Comparison of ENCODE assay signal across 8 cellular contexts in genomic region chr16:28974007-28974436, GRCh38. TPM values are rescaled to one million over a fixed set of nuclear protein-coding genes. Genes with fewer than 3 reads are reported as not detected.
DNase-seq lines count a peak whose midpoint lies in the region; ATAC-seq and TF ChIP-seq lines count a peak whose summit lies in the region.

No MANE protein-coding gene starts in this region.

- peak overlapping the region; percentile 85 for H3K4me3 ChIP-seq in H7 (ENCODE audit: insufficient read depth, low read depth, low read length)
- peak overlapping the region; percentile 78 to 97 (median 90) for H3K4me3 ChIP-seq in esophagus muscularis mucosa
- H3K4me3 ChIP-seq in mucosa of rectum (ENCODE audit: low read length in 2 of 2), result peak overlapping the region; percentile 77 to 87

- H3K36me3 ChIP-seq in H7 (replicated peaks; ENCODE audit: control insufficient read depth, insufficient read depth, low read length) (peaks cover 2% of the 10 kb centered on the region), esophagus muscularis mucosa (peaks cover under 1 to 26% (median 19%) of the 10 kb centered on the region in 4 donors), mucosa of rectum (ENCODE audit: control insufficient read depth in 2 of 2, insufficient read depth in 2 of 2, low read length in 2 of 2) (peaks cover 5 to 8% of the 10 kb centered on the region in 2 donors)

- H3K27me3 Mint-ChIP-seq in activated CD4-positive, alpha-beta memory T cell treated with anti-CD3 and anti-CD28 coated beads for 36 hours, result no peaks in the 10 kb centered on the region
- H3K27me3 Mint-ChIP-seq in type B pancreatic cell, result no peaks in the 10 kb centered on the region

- H3K4me1 Mint-ChIP-seq in activated CD4-positive, alpha-beta memory T cell treated with anti-CD3 and anti-CD28 coated beads for 36 hours (ENCODE audit: low read depth), result peaks cover 31% of the 10 kb centered on the region
- peaks cover 11% of the 10 kb centered on the region for H3K4me1 Mint-ChIP-seq in type B pancreatic cell (ENCODE audit: unreplicated experiment)

- POLR2A ChIA-PET in activated CD4-positive, alpha-beta memory T cell treated with anti-CD3 and anti-CD28 coated beads for 36 hours (lab: Charles Lee), result interaction anchor here (0.8 to 2.3 kb wide), 8 partner anchors 10 to 101 kb away, joined by 3 to 10 read pairs (median 4); partner anchors contain the start of gene LAT

- no peak for TF ChIP-seq EP300 in esophagus muscularis mucosa (IDR thresholded peaks at IDR 0.05)

- intact Hi-C loops in activated CD4-positive, alpha-beta memory T cell treated with anti-CD3 and anti-CD28 coated beads for 36 hours (cut with micrococcal nuclease), result loop anchor here (1.0 to 2.0 kb wide), 4 partner anchors 11 to 49 kb away; partner anchors contain the start of genes LAT and RABEP2
- intact Hi-C loops in esophagus muscularis mucosa (cut with DNase I), result no loop called here

- TF ChIP-seq POLR2A in esophagus muscularis mucosa (IDR thresholded peaks at IDR 0.05; ENCODE audit: low read depth), result no peak

- peaks cover 18 to 33% (median 23%) of the 10 kb centered on the region in 4 donors for H3K4me1 ChIP-seq in esophagus muscularis mucosa
- peaks cover 14 to 16% of the 10 kb centered on the region in 2 donors for H3K4me1 ChIP-seq in mucosa of rectum (ENCODE audit: control insufficient read depth in 2 of 2, insufficient read depth in 2 of 2, low read length in 2 of 2)

- H3K4me3 Mint-ChIP-seq in activated CD4-positive, alpha-beta memory T cell treated with anti-CD3 and anti-CD28 coated beads for 36 hours, result peak overlapping the region; percentile 88
- peak overlapping the region; percentile 97 for H3K4me3 Mint-ChIP-seq in type B pancreatic cell

- H3K9ac ChIP-seq in mucosa of rectum (ENCODE audit: low read depth in 1 of 2, low read length in 2 of 2), result peak overlapping the region; percentile 68 to 72

- no peaks in the 10 kb centered on the region for H3K27me3 ChIP-seq in H7 (ENCODE audit: control insufficient read depth, insufficient read depth, low read length)
- no peaks in the 10 kb centered on the region for H3K27me3 ChIP-seq in esophagus muscularis mucosa
- H3K27me3 ChIP-seq in mucosa of rectum (ENCODE audit: control insufficient read depth in 2 of 2, insufficient read depth in 2 of 2, low read length in 2 of 2), result no peaks in the 10 kb centered on the region

- ATAC-seq in GM18520 (IDR thresholded peaks at IDR 0.05; ENCODE audit: unreplicated experiment), result no peak

- peaks cover 2% of the 10 kb centered on the region for H3K36me3 Mint-ChIP-seq in activated CD4-positive, alpha-beta memory T cell treated with anti-CD3 and anti-CD28 coated beads for 36 hours
- H3K36me3 Mint-ChIP-seq in type B pancreatic cell, result no peaks in the 10 kb centered on the region

- peak overlapping the region; percentile 90 for H3K27ac Mint-ChIP-seq in activated CD4-positive, alpha-beta memory T cell treated with anti-CD3 and anti-CD28 coated beads for 36 hours
- H3K27ac Mint-ChIP-seq in type B pancreatic cell, result peak overlapping the region; percentile 93

- CTCF ChIA-PET in activated CD4-positive, alpha-beta memory T cell treated with anti-CD3 and anti-CD28 coated beads for 36 hours (lab: Charles Lee), result interaction anchor here (0.8 to 2.7 kb wide), 13 partner anchors 10 to 101 kb away, joined by 3 to 13 read pairs (median 3); partner anchors contain the start of gene LAT

- H3K9me3 ChIP-seq in esophagus muscularis mucosa (no peaks in the 10 kb centered on the region), mucosa of rectum (ENCODE audit: control insufficient read depth in 2 of 2, low read length in 2 of 2) (no peaks in the 10 kb centered on the region)

- WGBS in esophagus muscularis mucosa, result under 1% methylated on average over 17 of the region's 17 CpGs

- no peaks in the 10 kb centered on the region for H3K9me3 Mint-ChIP-seq in activated CD4-positive, alpha-beta memory T cell treated with anti-CD3 and anti-CD28 coated beads for 36 hours
- no peaks in the 10 kb centered on the region for H3K9me3 Mint-ChIP-seq in type B pancreatic cell

- H3K27ac ChIP-seq in esophagus muscularis mucosa (replicated peaks in 1 of 4), result peak overlapping the region; percentile 78 to 86 (median 81)
- H3K27ac ChIP-seq in mucosa of rectum (ENCODE audit: low read depth in 2 of 2, low read length in 2 of 2), result peak overlapping the region; percentile 49 to 69

- TF ChIP-seq CTCF in esophagus muscularis mucosa (IDR thresholded peaks at IDR 0.05), result peak; percentile 55 to 67 (median 58)
- peak; percentile 82 for TF ChIP-seq CTCF in type B pancreatic cell (conservative IDR thresholded peaks at IDR 0.05)

- peak; percentile 86 for DNase-seq in ELR (ENCODE audit: low read depth)
- DNase-seq in H7, result peak; percentile 83
- DNase-seq in NCI-H1694 treated with DMSO at 0.1 percent for 48 hours (lab: John Stamatoyannopoulos, UW), result peak; percentile 50
- peak; percentile 63 for DNase-seq in activated CD4-positive, alpha-beta memory T cell treated with anti-CD3 and anti-CD28 coated beads for 36 hours
- DNase-seq in esophagus muscularis mucosa (ENCODE audit: extremely low spot score), result no peak
- DNase-seq in type B pancreatic cell (ENCODE audit: extremely low spot score, unreplicated experiment), result no peak

RNA-seq across cellular contexts. Expression of gene SPNS1, which starts 0.6 kb away (rescaled TPM):
- total RNA-seq in H7 (2014; rRNA removed; shearing (Covaris generic)), result 58.6 and 65.3 TPM in 2 replicates
- 10 to 100 TPM; 11.3 to 12.0 TPM for total RNA-seq in activated CD4-positive, alpha-beta memory T cell treated with anti-CD3 and anti-CD28 coated beads for 36 hours
- 10 to 100 TPM; 12.9 to 36.0 (median 21.8) TPM for total RNA-seq in esophagus muscularis mucosa
- 54.5 and 61.2 TPM in 2 replicates for total RNA-seq in type B pancreatic cell (ENCODE audit: low replicate concordance)

RNA-seq across cellular contexts. Expression of gene LAT, which starts 10.8 kb away (rescaled TPM):
- 0.74 and 1.5 TPM in 2 replicates for total RNA-seq in H7 (2014; rRNA removed; shearing (Covaris generic))
- total RNA-seq in activated CD4-positive, alpha-beta memory T cell treated with anti-CD3 and anti-CD28 coated beads for 36 hours, result 100 to 1,000 TPM; 250 to 276 TPM
- total RNA-seq in esophagus muscularis mucosa (1 to 10 TPM; 3.1 to 6.5 (median 6.2) TPM), type B pancreatic cell (ENCODE audit: low replicate concordance) (3.8 and 8.5 TPM in 2 replicates)

RNA-seq across cellular contexts. Expression of gene NFATC2IP, which starts 23.3 kb away (rescaled TPM):
- total RNA-seq in H7 (2014; rRNA removed; shearing (Covaris generic)), result 29.1 and 34.8 TPM in 2 replicates
- total RNA-seq in activated CD4-positive, alpha-beta memory T cell treated with anti-CD3 and anti-CD28 coated beads for 36 hours, result 10 to 100 TPM; 57.7 to 64.6 TPM
- total RNA-seq in esophagus muscularis mucosa, result 10 to 100 TPM; 15.6 to 30.3 (median 20.3) TPM
- total RNA-seq in type B pancreatic cell (ENCODE audit: low replicate concordance), result 41.3 and 64.4 TPM in 2 replicates

RNA-seq across cellular contexts. Expression of gene CD19, which starts 42.3 kb away (rescaled TPM):
- 1.2 and 1.9 TPM in 2 replicates for total RNA-seq in H7 (2014; rRNA removed; shearing (Covaris generic))
- total RNA-seq in activated CD4-positive, alpha-beta memory T cell treated with anti-CD3 and anti-CD28 coated beads for 36 hours, result under 1 TPM in 1 of 2 experiments, not detected in 1; 0.29 TPM
- total RNA-seq in esophagus muscularis mucosa (under 1 TPM in 1 of 4 donors, not detected in 3; 0.66 TPM), type B pancreatic cell (ENCODE audit: low replicate concordance) (not detected in 2 replicates)

RNA-seq across cellular contexts. Expression of gene RABEP2, which starts 49.0 kb away (rescaled TPM):
- total RNA-seq in H7 (2014; rRNA removed; shearing (Covaris generic)), result 13.3 and 17.3 TPM in 2 replicates
- total RNA-seq in activated CD4-positive, alpha-beta memory T cell treated with anti-CD3 and anti-CD28 coated beads for 36 hours, result 10 to 100 TPM; 11.3 to 12.0 TPM
- total RNA-seq in esophagus muscularis mucosa (10 to 100 TPM; 15.0 to 27.2 (median 16.7) TPM), type B pancreatic cell (ENCODE audit: low replicate concordance) (23.3 and 44.4 TPM in 2 replicates)

Comparison
In these comparisons a context has a peak if more than half of its experiments do, and no peak if none do; other contexts are left out.
1. DNase-seq: peak in ELR (single experiment), H7 (single experiment), NCI-H1694 treated with DMSO at 0.1 percent for 48 hours (single experiment) and activated CD4-positive, alpha-beta memory T cell treated with anti-CD3 and anti-CD28 coated beads for 36 hours (single experiment); none in esophagus muscularis mucosa (single experiment) and type B pancreatic cell (single experiment).
2. RNA of gene LAT, which starts 10.8 kb away (total RNA-seq): 250 to 276 TPM in activated CD4-positive, alpha-beta memory T cell treated with anti-CD3 and anti-CD28 coated beads for 36 hours; 3.8 to 8.5 TPM in type B pancreatic cell, 3.1 to 6.5 TPM in esophagus muscularis mucosa and 0.74 to 1.5 TPM in H7; every median in the first group is over 10 times any median in the second.
3. Peak in every context shown above with its lines, with median percentiles within 50 percentile points of each other: H3K4me3 ChIP-seq.